ENCODE assay signal across 1 cellular context in genomic region chr3:134462236-134463059, GRCh38.
TF ChIP-seq lines count a peak whose summit lies in the region.

No MANE protein-coding gene starts in this region.

TF ChIP-seq in GM23338, 12 proteins besides CTCF, POLR2A, EP300 and RAD21 (continued from another document):
- TF ChIP-seq, protein P1, sequence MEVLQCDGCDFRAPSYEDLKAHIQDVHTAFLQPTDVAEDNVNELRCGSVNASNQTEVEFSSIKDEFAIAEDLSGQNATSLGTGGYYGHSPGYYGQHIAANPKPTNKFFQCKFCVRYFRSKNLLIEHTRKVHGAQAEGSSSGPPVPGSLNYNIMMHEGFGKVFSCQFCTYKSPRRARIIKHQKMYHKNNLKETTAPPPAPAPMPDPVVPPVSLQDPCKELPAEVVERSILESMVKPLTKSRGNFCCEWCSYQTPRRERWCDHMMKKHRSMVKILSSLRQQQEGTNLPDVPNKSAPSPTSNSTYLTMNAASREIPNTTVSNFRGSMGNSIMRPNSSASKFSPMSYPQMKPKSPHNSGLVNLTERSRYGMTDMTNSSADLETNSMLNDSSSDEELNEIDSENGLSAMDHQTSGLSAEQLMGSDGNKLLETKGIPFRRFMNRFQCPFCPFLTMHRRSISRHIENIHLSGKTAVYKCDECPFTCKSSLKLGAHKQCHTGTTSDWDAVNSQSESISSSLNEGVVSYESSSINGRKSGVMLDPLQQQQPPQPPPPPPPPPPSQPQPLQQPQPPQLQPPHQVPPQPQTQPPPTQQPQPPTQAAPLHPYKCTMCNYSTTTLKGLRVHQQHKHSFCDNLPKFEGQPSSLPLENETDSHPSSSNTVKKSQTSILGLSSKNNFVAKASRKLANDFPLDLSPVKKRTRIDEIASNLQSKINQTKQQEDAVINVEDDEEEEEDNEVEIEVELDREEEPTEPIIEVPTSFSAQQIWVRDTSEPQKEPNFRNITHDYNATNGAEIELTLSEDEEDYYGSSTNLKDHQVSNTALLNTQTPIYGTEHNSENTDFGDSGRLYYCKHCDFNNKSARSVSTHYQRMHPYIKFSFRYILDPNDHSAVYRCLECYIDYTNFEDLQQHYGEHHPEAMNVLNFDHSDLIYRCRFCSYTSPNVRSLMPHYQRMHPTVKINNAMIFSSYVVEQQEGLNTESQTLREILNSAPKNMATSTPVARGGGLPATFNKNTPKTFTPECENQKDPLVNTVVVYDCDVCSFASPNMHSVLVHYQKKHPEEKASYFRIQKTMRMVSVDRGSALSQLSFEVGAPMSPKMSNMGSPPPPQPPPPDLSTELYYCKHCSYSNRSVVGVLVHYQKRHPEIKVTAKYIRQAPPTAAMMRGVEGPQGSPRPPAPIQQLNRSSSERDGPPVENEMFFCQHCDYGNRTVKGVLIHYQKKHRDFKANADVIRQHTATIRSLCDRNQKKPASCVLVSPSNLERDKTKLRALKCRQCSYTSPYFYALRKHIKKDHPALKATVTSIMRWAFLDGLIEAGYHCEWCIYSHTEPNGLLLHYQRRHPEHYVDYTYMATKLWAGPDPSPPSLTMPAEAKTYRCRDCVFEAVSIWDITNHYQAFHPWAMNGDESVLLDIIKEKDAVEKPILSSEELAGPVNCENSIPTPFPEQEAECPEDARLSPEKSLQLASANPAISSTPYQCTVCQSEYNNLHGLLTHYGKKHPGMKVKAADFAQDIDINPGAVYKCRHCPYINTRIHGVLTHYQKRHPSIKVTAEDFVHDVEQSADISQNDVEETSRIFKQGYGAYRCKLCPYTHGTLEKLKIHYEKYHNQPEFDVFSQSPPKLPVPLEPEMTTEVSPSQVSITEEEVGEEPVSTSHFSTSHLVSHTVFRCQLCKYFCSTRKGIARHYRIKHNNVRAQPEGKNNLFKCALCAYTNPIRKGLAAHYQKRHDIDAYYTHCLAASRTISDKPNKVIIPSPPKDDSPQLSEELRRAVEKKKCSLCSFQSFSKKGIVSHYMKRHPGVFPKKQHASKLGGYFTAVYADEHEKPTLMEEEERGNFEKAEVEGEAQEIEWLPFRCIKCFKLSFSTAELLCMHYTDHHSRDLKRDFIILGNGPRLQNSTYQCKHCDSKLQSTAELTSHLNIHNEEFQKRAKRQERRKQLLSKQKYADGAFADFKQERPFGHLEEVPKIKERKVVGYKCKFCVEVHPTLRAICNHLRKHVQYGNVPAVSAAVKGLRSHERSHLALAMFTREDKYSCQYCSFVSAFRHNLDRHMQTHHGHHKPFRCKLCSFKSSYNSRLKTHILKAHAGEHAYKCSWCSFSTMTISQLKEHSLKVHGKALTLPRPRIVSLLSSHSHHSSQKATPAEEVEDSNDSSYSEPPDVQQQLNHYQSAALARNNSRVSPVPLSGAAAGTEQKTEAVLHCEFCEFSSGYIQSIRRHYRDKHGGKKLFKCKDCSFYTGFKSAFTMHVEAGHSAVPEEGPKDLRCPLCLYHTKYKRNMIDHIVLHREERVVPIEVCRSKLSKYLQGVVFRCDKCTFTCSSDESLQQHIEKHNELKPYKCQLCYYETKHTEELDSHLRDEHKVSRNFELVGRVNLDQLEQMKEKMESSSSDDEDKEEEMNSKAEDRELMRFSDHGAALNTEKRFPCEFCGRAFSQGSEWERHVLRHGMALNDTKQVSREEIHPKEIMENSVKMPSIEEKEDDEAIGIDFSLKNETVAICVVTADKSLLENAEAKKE (CRISPR knock-in tag; IDR thresholded peaks at IDR 0.05), result no peak
- TF ChIP-seq EZH2 (IDR thresholded peaks at IDR 0.05; ENCODE audit: low read depth, unreplicated experiment) (no peak), EZH2phosphoT487 (IDR thresholded peaks at IDR 0.05; ENCODE audit: unreplicated experiment) (no peak), JUNB (IDR thresholded peaks at IDR 0.05; ENCODE audit: unreplicated experiment) (no peak), STAT1 (IDR thresholded peaks at IDR 0.05; ENCODE audit: unreplicated experiment) (no peak), POLR2AphosphoS5 (IDR thresholded peaks at IDR 0.05; ENCODE audit: low read depth) (no peak), NANOG (IDR thresholded peaks at IDR 0.05; ENCODE audit: borderline replicate concordance) (no peak), CREB1 (CRISPR knock-in tag; IDR thresholded peaks at IDR 0.05; ENCODE audit: low read depth) (no peak)
- TF ChIP-seq, protein P2, sequence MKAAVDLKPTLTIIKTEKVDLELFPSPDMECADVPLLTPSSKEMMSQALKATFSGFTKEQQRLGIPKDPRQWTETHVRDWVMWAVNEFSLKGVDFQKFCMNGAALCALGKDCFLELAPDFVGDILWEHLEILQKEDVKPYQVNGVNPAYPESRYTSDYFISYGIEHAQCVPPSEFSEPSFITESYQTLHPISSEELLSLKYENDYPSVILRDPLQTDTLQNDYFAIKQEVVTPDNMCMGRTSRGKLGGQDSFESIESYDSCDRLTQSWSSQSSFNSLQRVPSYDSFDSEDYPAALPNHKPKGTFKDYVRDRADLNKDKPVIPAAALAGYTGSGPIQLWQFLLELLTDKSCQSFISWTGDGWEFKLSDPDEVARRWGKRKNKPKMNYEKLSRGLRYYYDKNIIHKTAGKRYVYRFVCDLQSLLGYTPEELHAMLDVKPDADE (IDR thresholded peaks at IDR 0.05), result no peak
TF ChIP-seq in GM23338: peak in this region for 0.
